In the genomic region with DNA sequence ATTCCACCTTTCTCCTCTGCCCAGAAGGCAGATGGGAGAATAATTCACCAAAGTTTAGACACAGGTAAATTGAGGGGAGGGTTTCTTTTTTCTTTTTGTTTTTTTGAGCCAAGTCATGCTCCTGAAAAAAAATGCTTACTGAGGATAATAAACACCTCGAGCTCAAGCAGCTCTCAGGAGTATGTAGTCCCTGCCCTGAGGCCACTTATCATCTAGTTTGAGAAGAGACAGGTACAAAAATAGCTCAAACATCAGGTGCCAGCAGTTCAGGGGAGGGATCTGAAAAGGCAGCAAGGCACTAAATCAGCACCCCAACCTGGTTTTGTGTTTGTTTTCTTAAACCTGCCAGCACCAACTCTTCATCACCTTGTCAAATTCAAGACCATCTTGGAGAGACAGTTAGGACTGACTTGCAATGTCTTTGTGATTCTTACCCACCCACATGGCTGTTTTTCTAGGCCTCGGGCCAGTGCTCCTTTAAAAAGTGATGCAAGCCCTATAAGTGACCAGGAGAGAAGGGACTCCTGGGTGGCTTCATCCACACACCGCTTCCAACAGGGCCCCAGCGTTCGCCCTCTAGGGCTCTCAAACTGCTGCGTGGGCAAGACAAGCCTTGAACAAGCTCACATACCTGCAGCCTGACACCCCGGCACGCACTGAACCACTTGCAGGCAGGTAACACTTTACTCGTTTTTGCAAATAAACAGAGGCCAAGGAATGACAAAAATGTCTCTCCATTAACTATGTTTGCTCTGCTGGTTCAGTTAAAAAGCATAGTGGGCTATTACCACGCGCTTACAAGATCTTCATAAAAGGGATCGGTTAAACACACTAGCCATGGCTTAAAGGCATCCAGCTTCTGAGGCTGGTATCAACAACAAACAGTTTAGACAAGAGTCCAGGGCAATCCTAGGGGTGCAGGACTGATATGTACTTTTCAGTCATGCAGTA, we compare ENCODE assay signal across 13 cellular contexts. TPM values are rescaled to one million over a fixed set of nuclear protein-coding genes. Genes with fewer than 3 reads are reported as not detected.
DNase-seq lines count a peak whose midpoint lies in the region; ATAC-seq and TF ChIP-seq lines count a peak whose summit lies in the region.
"Had no signal": no experiment of that assay in that cellular context is flagged by ENCODE, and none has a peak within 500 bp of the region (broad histone marks: within the 10 kb centered on the region; RNA-seq: fewer than 3 reads in every experiment).

No MANE protein-coding gene starts in this region.

- peaks cover 67% of the 10 kb centered on the region for H3K27me3 ChIP-seq in endodermal cell (ENCODE audit: control insufficient read depth, insufficient read depth, low read length, poor library complexity, severe bottlenecking)
- no peaks in the 10 kb centered on the region for H3K27me3 ChIP-seq in thoracic aorta (replicated peaks; ENCODE audit: insufficient read depth)
- no peaks in the 10 kb centered on the region for H3K27me3 ChIP-seq in naive thymus-derived CD4-positive, alpha-beta T cell (ENCODE audit: control insufficient read depth in 2 of 2, insufficient read depth in 2 of 2, low read length in 2 of 2)

- H3K36me3 Mint-ChIP-seq in endodermal cell (ENCODE audit: low read depth), result peaks cover 53% of the 10 kb centered on the region
- H3K36me3 Mint-ChIP-seq in naive thymus-derived CD4-positive, alpha-beta T cell, result no peaks in the 10 kb centered on the region

- CTCF ChIA-PET in naive thymus-derived CD4-positive, alpha-beta T cell (lab: Charles Lee), result interaction anchor here (0.7 kb wide), 1 partner anchor 1811 kb away, joined by 3 read pairs; no protein-coding TSS in a partner anchor

- TF ChIP-seq CTCF in endodermal cell (conservative IDR thresholded peaks at IDR 0.05) (no peak), thoracic aorta (IDR thresholded peaks at IDR 0.05) (no peak)

- H3K4me1 Mint-ChIP-seq in endodermal cell, result peaks cover 53% of the 10 kb centered on the region
- H3K4me1 Mint-ChIP-seq in naive thymus-derived CD4-positive, alpha-beta T cell, result no peaks in the 10 kb centered on the region
- H3K4me1 Mint-ChIP-seq: activated CD4-positive, alpha-beta T cell treated with anti-CD3 and anti-CD28 coated beads, Interleukin-2, amount 10 ng/mL, durations not matched to agents 24 days and 14 days had no signal

- DNase-seq in NCI-H69 (lab: John Stamatoyannopoulos, UW) (peak; percentile 13), endodermal cell (peak; percentile 77), mesenteric fat pad (ENCODE audit: low spot score) (peak; percentile 73), thoracic aorta (ENCODE audit: low spot score) (no peak), NCI-H510A treated with DMSO at 0.1 percent for 48 hours (lab: John Stamatoyannopoulos, UW) (no peak), AG08395 (ENCODE audit: low spot score) (no peak), DMS114 treated with DMSO at 0.1 percent for 48 hours (lab: John Stamatoyannopoulos, UW; ENCODE audit: unreplicated experiment) (no peak)
- DNase-seq in naive thymus-derived CD4-positive, alpha-beta T cell, result no peak
- DNase-seq: activated CD4-positive, alpha-beta T cell treated with anti-CD3 and anti-CD28 coated beads, Interleukin-2, amount 10 ng/mL, durations not matched to agents 24 days and 14 days; NCI-H226 had no signal

- H3K27ac ChIP-seq in endodermal cell (ENCODE audit: low read depth, low read length), result no peak overlapping the region
- H3K27ac ChIP-seq in thoracic aorta, result peak overlapping the region; percentile 98 to 100
- H3K27ac ChIP-seq in naive thymus-derived CD4-positive, alpha-beta T cell (ENCODE audit: low read depth, low read length), result no peak overlapping the region

- no peak overlapping the region for H3K4me3 ChIP-seq in endodermal cell (ENCODE audit: low read length)
- H3K4me3 ChIP-seq in thoracic aorta, result peak overlapping the region; percentile 29
- no peak overlapping the region for H3K4me3 ChIP-seq in naive thymus-derived CD4-positive, alpha-beta T cell (ENCODE audit: low read length)

- 78 to 84% methylated on average over 9 to 12 of the region's 12 CpGs for WGBS in endodermal cell (ENCODE audit: insufficient coverage in 1 of 2, insufficient read length in 1 of 2), 2 experiments

- no peaks in the 10 kb centered on the region for H3K9me3 ChIP-seq in endodermal cell (ENCODE audit: control insufficient read depth, low read length)
- no peaks in the 10 kb centered on the region for H3K9me3 ChIP-seq in thoracic aorta
- H3K9me3 ChIP-seq in naive thymus-derived CD4-positive, alpha-beta T cell (ENCODE audit: control insufficient read depth in 2 of 3, low read length in 3 of 3), result peaks cover 0 to 3% (median 0%) of the 10 kb centered on the region in 3 experiments

- no peaks in the 10 kb centered on the region for H3K36me3 ChIP-seq in endodermal cell (ENCODE audit: control insufficient read depth, insufficient read depth, low read length)
- peaks cover 26% of the 10 kb centered on the region for H3K36me3 ChIP-seq in thoracic aorta
- H3K36me3 ChIP-seq in naive thymus-derived CD4-positive, alpha-beta T cell (ENCODE audit: control insufficient read depth in 2 of 3, insufficient read depth in 3 of 3, low read length in 3 of 3), result no peaks in the 10 kb centered on the region

- POLR2A ChIA-PET in naive thymus-derived CD4-positive, alpha-beta T cell (lab: Charles Lee), result no interaction called here

- H3K27ac Mint-ChIP-seq in endodermal cell, result peak overlapping the region; percentile 41
- H3K27ac Mint-ChIP-seq in naive thymus-derived CD4-positive, alpha-beta T cell, result no peak overlapping the region
- H3K27ac Mint-ChIP-seq: activated CD4-positive, alpha-beta T cell treated with anti-CD3 and anti-CD28 coated beads, Interleukin-2, amount 10 ng/mL, durations not matched to agents 24 days and 14 days; T-helper 1 cell treated with Interleukin-12 subunit alpha and Interleukin-12 subunit beta and Interleukin-4 antibody, amounts not matched to agents 30 μg/mL and 1 μg/mL, for 36 hours had no signal

- intact Hi-C loops in naive thymus-derived CD4-positive, alpha-beta T cell (cut with micrococcal nuclease), result no loop called here

- no peak overlapping the region for H3K9ac ChIP-seq in endodermal cell (ENCODE audit: extremely low read depth, low read length, poor library complexity, severe bottlenecking)

- no peak overlapping the region for H3K4me3 Mint-ChIP-seq in endodermal cell
- H3K4me3 Mint-ChIP-seq in naive thymus-derived CD4-positive, alpha-beta T cell, result no peak overlapping the region
- H3K4me3 Mint-ChIP-seq: activated CD4-positive, alpha-beta T cell treated with anti-CD3 and anti-CD28 coated beads, Interleukin-2, amount 10 ng/mL, durations not matched to agents 24 days and 14 days; brain; T-helper 1 cell treated with Interleukin-12 subunit alpha and Interleukin-12 subunit beta and Interleukin-4 antibody, amounts not matched to agents 30 μg/mL and 1 μg/mL, for 36 hours had no signal

- H3K4me1 ChIP-seq in endodermal cell (ENCODE audit: control insufficient read depth, insufficient read depth, low read length) (peaks cover 13% of the 10 kb centered on the region), thoracic aorta (ENCODE audit: control insufficient read depth in 1 of 2, low read depth in 2 of 2) (peaks cover 65 to 100% of the 10 kb centered on the region in 2 donors)
- H3K4me1 ChIP-seq in naive thymus-derived CD4-positive, alpha-beta T cell (ENCODE audit: control insufficient read depth in 2 of 2, insufficient read depth in 2 of 2, low read length in 2 of 2), result no peaks in the 10 kb centered on the region

- ATAC-seq in thoracic aorta (ENCODE audit: insufficient number of reproducible peaks, low FRiP score, low read depth), result no peak
- ATAC-seq in naive thymus-derived CD4-positive, alpha-beta T cell, result no peak
- ATAC-seq: Panc1 had no signal

- no peaks in the 10 kb centered on the region for H3K9me3 Mint-ChIP-seq in endodermal cell
- peaks cover 0 to 5% (median 0%) of the 10 kb centered on the region in 11 donors for H3K9me3 Mint-ChIP-seq in naive thymus-derived CD4-positive, alpha-beta T cell
- H3K9me3 Mint-ChIP-seq: activated CD4-positive, alpha-beta T cell treated with anti-CD3 and anti-CD28 coated beads, Interleukin-2, amount 10 ng/mL, durations not matched to agents 24 days and 14 days; brain; T-helper 1 cell treated with Interleukin-12 subunit alpha and Interleukin-12 subunit beta and Interleukin-4 antibody, amounts not matched to agents 30 μg/mL and 1 μg/mL, for 36 hours had no signal

- peaks cover 68% of the 10 kb centered on the region for H3K27me3 Mint-ChIP-seq in endodermal cell (ENCODE audit: insufficient read depth)
- peaks cover 29 to 58% (median 33%) of the 10 kb centered on the region in 5 donors for H3K27me3 Mint-ChIP-seq in naive thymus-derived CD4-positive, alpha-beta T cell
- H3K27me3 Mint-ChIP-seq: brain had no signal

RNA-seq across cellular contexts. Expression of a gene that starts 13.9 kb away (rescaled TPM):
- 10 to 100 TPM in 1 of 2 donors, 1 to 10 TPM in 1; 6.8 to 19.7 TPM for total RNA-seq in endodermal cell
- polyA plus RNA-seq in endodermal cell (2013, experiment 1 of 2), result 88.8 TPM
- polyA plus RNA-seq in endodermal cell (2013, experiment 2 of 2), result 76.5 TPM
- 96.7 TPM for total RNA-seq in mesenteric fat pad
- 100 to 1,000 TPM; 237 to 253 TPM for total RNA-seq in thoracic aorta
- 1 to 10 TPM in 2 of 5 experiments, under 1 TPM in 1, not detected in 2; 0.46 to 7.0 (median 2.6) TPM for total RNA-seq in naive thymus-derived CD4-positive, alpha-beta T cell
- polyA plus RNA-seq in naive thymus-derived CD4-positive, alpha-beta T cell, result under 1 TPM; 0.07 to 0.62 TPM

Comparison
In these comparisons a context has a peak if more than half of its experiments do, and no peak if none do; other contexts are left out.
1. DNase-seq: peak in NCI-H69 (single experiment), endodermal cell (single experiment) and mesenteric fat pad (single experiment); none in thoracic aorta (single experiment), NCI-H510A treated with DMSO at 0.1 percent for 48 hours (single experiment), AG08395 (single experiment), DMS114 treated with DMSO at 0.1 percent for 48 hours (single experiment) and naive thymus-derived CD4-positive, alpha-beta T cell (0 of 9).
2. H3K27ac ChIP-seq: peak in thoracic aorta (2 of 2); none in endodermal cell (single experiment) and naive thymus-derived CD4-positive, alpha-beta T cell (single experiment).